In the genomic region with DNA sequence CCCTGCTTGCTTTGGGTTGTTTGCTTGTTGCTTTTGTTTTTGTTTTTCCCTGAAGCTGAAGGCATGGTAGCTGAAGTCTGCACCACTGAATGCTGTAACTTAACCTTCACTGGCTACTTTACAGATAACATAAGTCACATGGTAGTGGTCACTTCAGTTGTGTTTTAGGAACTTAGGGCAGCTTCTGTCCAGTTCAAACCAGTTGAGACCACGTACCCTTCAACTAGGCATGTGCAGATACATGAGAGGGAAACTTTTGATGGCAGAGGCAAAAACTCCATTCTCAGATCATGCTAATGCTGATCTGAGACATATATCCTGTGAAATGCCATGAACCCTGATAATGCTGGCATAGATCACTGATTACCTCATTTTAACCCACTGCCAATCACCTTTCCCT, we compare ENCODE assay signal across 6 cellular contexts. TPM values are rescaled to one million over a fixed set of nuclear protein-coding genes. Genes with fewer than 3 reads are reported as not detected.
"Had no signal": no experiment of that assay in that cellular context is flagged by ENCODE, and none has a peak within 500 bp of the region (broad histone marks: within the 10 kb centered on the region; RNA-seq: fewer than 3 reads in every experiment).

No MANE protein-coding gene starts in this region.

RNA-seq across cellular contexts. Expression of a gene that starts 42.3 kb away (rescaled TPM):
- total RNA-seq: GM23248, GM23338, H1, H4, H7, H9 had no signal
- polyA plus RNA-seq: GM23248, GM23338, H1 had no signal
